In genomic region chr17:38512473-38513058, GRCh38 we compare ENCODE assay signal across 16 cellular contexts.
A peak's percentile ranks its signal among the peaks of the same experiment; 100 is the strongest.
DNase-seq lines count a peak whose midpoint lies in the region; ATAC-seq and TF ChIP-seq lines count a peak whose summit lies in the region.
"Had no signal": no experiment of that assay in that cellular context is flagged by ENCODE, and none has a peak within 500 bp of the region (broad histone marks: within the 10 kb centered on the region; RNA-seq: fewer than 3 reads in every experiment).

No MANE protein-coding gene starts in this region.

- no peak overlapping the region for H3K23ac ChIP-seq in mesendoderm (ENCODE audit: low read length)

- H3K4me1 Mint-ChIP-seq in Caco-2 (ENCODE audit: low read depth, unreplicated experiment): peaks cover 14% of the 10 kb centered on the region

- CTCF ChIA-PET in Caco-2 (lab: Charles Lee): interaction anchor here (1.2 to 2.1 kb wide), 4 partner anchors 46 to 156 kb away, joined by 5 to 7 read pairs (median 6); no protein-coding TSS in a partner anchor

- no peak overlapping the region for H3K18ac ChIP-seq in mesendoderm (ENCODE audit: low read length)

- H3K4me2 ChIP-seq in mesendoderm (ENCODE audit: low read length): no peak overlapping the region

- H3K4me1 ChIP-seq in Caco-2 (peaks cover 18% of the 10 kb centered on the region), mesendoderm (ENCODE audit: control insufficient read depth, low read depth, low read length) (peaks cover 2% of the 10 kb centered on the region)

- no TSS peak for BruUV-seq in Caco-2 (replicated peaks; lab: Mats Ljungman, UMichigan)

- H2BK120ac ChIP-seq in mesendoderm (ENCODE audit: low read depth, low read length): no peak overlapping the region

- peak overlapping the region; percentile 72 for H3K4me3 Mint-ChIP-seq in Caco-2 (ENCODE audit: unreplicated experiment)

- H3K36me3 ChIP-seq in Caco-2 (ENCODE audit: control insufficient read depth, insufficient read depth, low read length): no peaks in the 10 kb centered on the region
- H3K36me3 ChIP-seq in WERI-Rb-1: no peaks in the 10 kb centered on the region
- no peaks in the 10 kb centered on the region for H3K36me3 ChIP-seq in mesendoderm (ENCODE audit: control insufficient read depth, insufficient read depth, low read length)

- H3K4me3 ChIP-seq in Caco-2 (ENCODE audit: low read depth, low read length): no peak overlapping the region
- no peak overlapping the region for H3K4me3 ChIP-seq in WERI-Rb-1 (ENCODE audit: low read depth, low read length)
- H3K4me3 ChIP-seq in mesendoderm (ENCODE audit: low read length): no peak overlapping the region

- H3K79me1 ChIP-seq in mesendoderm (ENCODE audit: low read length): no peaks in the 10 kb centered on the region

- no peak overlapping the region for H3K56ac ChIP-seq in mesendoderm (ENCODE audit: low read length)

- H3K27ac ChIP-seq in WERI-Rb-1 (peak overlapping the region; percentile 90), mesendoderm (ENCODE audit: low read depth, low read length) (no peak overlapping the region)

- peaks cover 48% of the 10 kb centered on the region for H3K36me3 Mint-ChIP-seq in Caco-2 (ENCODE audit: insufficient read depth, unreplicated experiment)

- no peaks in the 10 kb centered on the region; the same call in 1 of the 2 replicates for H3K9me3 ChIP-seq in Caco-2
- no peaks in the 10 kb centered on the region for H3K9me3 ChIP-seq in WERI-Rb-1 (ENCODE audit: severe bottlenecking)

- intact Hi-C loops in Caco-2 (cut with micrococcal nuclease; ENCODE audit: unreplicated experiment): loop anchor here (5.0 kb wide), 2 partner anchors 45 to 155 kb away; no protein-coding TSS in a partner anchor

- ATAC-seq in esophagus mucosa (no peak), HG02588 (IDR thresholded peaks at IDR 0.05; ENCODE audit: unreplicated experiment) (no peak)
- ATAC-seq: Panc1 had no signal

- no peak for DNase-seq in Caco-2
- DNase-seq in GM13977 (ENCODE audit: low spot score): peak; percentile 11
- no peak for DNase-seq in WERI-Rb-1
- DNase-seq in mesendoderm: peak; percentile 19
- no peak for DNase-seq in iPS-NIHi11 (ENCODE audit: low spot score)
- DNase-seq: ACHN; CD4-positive, alpha-beta T cell; NCI-H2081 treated with DMSO at 0.1 percent for 48 hours; NCI-H345; NCI-H748 treated with DMSO at 0.1 percent for 48 hours; SIG-M5 had no signal

- H3K27me3 Mint-ChIP-seq in Caco-2 (ENCODE audit: insufficient read depth, unreplicated experiment): peaks cover 9% of the 10 kb centered on the region

- WGBS in mesendoderm (ENCODE audit: extremely low coverage, insufficient coverage, low lambda C conversion rate): no CpG with 5 or more reads among the region's 13 CpGs

- H3K79me2 ChIP-seq in mesendoderm (ENCODE audit: control insufficient read depth, insufficient read depth, low read length): no peaks in the 10 kb centered on the region

- no peak overlapping the region for H4K5ac ChIP-seq in mesendoderm (ENCODE audit: low read length)

- TF ChIP-seq CTCF in Caco-2 (IDR thresholded peaks at IDR 0.05; ENCODE audit: insufficient read depth in 1 of 2, low read depth in 1 of 2, low read length in 1 of 2, severe bottlenecking in 1 of 2, unreplicated experiment in 1 of 2) (no peak), GM13977 (IDR thresholded peaks at IDR 0.05; ENCODE audit: extremely low read depth, insufficient read depth, missing control alignments) (no peak), WERI-Rb-1 (IDR thresholded peaks at IDR 0.05; ENCODE audit: low read depth, low read length) (no peak)

- peak overlapping the region; percentile 23 for H3K27ac Mint-ChIP-seq in Caco-2 (ENCODE audit: unreplicated experiment)
- H3K27ac Mint-ChIP-seq: B cell; CD4-positive, alpha-beta T cell had no signal

- no peaks in the 10 kb centered on the region for H3K9me3 Mint-ChIP-seq in Caco-2 (ENCODE audit: unreplicated experiment)
- H3K9me3 Mint-ChIP-seq: CD4-positive, alpha-beta T cell; IgD-negative memory B cell had no signal

- no peak overlapping the region for H2BK15ac ChIP-seq in mesendoderm (replicated peaks; ENCODE audit: low read depth)

- in situ Hi-C loops in GM13977 (cut with MboI; ENCODE audit: low pct_unique_long_range_greater_than_20kb, low sequenced_read_pairs, unreplicated experiment): no loop called here

- POLR2A ChIA-PET in Caco-2 (lab: Charles Lee): no interaction called here

- H2BK5ac ChIP-seq in mesendoderm (ENCODE audit: low read length): no peak overlapping the region

- no peak overlapping the region for H2AK5ac ChIP-seq in mesendoderm (ENCODE audit: low read length)

- no peak overlapping the region for H3K9ac ChIP-seq in mesendoderm (ENCODE audit: low read length)

- peaks cover 3% of the 10 kb centered on the region for H3K27me3 ChIP-seq in Caco-2 (replicated peaks; ENCODE audit: control insufficient read depth, insufficient read depth, low read length)
- H3K27me3 ChIP-seq in WERI-Rb-1 (ENCODE audit: insufficient read depth, low read depth, severe bottlenecking): no peaks in the 10 kb centered on the region
- no peaks in the 10 kb centered on the region for H3K27me3 ChIP-seq in mesendoderm (ENCODE audit: insufficient read depth, low read length, poor library complexity)

- no peak overlapping the region for H3K4ac ChIP-seq in mesendoderm (ENCODE audit: low read depth, low read length)

- H4K8ac ChIP-seq in mesendoderm (ENCODE audit: low read depth, low read length): no peak overlapping the region

Comparison
In these comparisons a context has a peak if more than half of its experiments do, and no peak if none do; other contexts are left out.
1. DNase-seq: peak in GM13977 (single experiment) and mesendoderm (single experiment); none in Caco-2 (0 of 2), WERI-Rb-1 (single experiment) and iPS-NIHi11 (single experiment).